ENCODE assay signal across 9 cellular contexts in genomic region chr4:6272863-6273660, GRCh38. TPM values are rescaled to one million over a fixed set of nuclear protein-coding genes. Genes with fewer than 3 reads are reported as not detected.
DNase-seq lines count a peak whose midpoint lies in the region; ATAC-seq, FAIRE-seq and TF ChIP-seq lines count a peak whose summit lies in the region.
"Had no signal": no experiment of that assay in that cellular context is flagged by ENCODE, and none has a peak within 500 bp of the region (broad histone marks: within the 10 kb centered on the region; RNA-seq: fewer than 3 reads in every experiment).

No MANE protein-coding gene starts in this region.

- peak overlapping the region; percentile 43 for H3K4me2 ChIP-seq in GM23248 (ENCODE audit: unreplicated experiment)

- H3K36me3 ChIP-seq in GM23248 (ENCODE audit: low read depth), result no peaks in the 10 kb centered on the region

- H3K27ac ChIP-seq in GM23248, result peak overlapping the region; percentile 39

- H3K4me3 ChIP-seq in GM23248, result no peak overlapping the region
- 0 out of 2 replicates have a peak overlapping the region, but pooled peaks have one; percentile 17 for H3K4me3 ChIP-seq in WI38 (ENCODE audit: low read depth, low read length)

- TF ChIP-seq CTCF in WI38 (IDR thresholded peaks at IDR 0.05; ENCODE audit: low read depth, low read length), result no peak

- 0 out of 2 replicates have a peak, but pooled peaks cover 5% of the 10 kb centered on the region for H4K20me1 ChIP-seq in GM23248 (ENCODE audit: insufficient read depth)

- H3K9ac ChIP-seq in GM23248, result no peak overlapping the region

- no peak for FAIRE-seq in frontal cortex (lab: Jason Lieb, UNC)

- 44 to 45% methylated on average over 15 of the region's 15 CpGs for WGBS in GM23248 (ENCODE audit: low coverage in 1 of 2, low lambda C conversion rate in 2 of 2, missing lambda C conversion rate in 2 of 2), 2 experiments

- no peak overlapping the region for H2AFZ ChIP-seq in GM23248

- H3K79me2 ChIP-seq in GM23248 (ENCODE audit: insufficient read depth), result peaks cover 3% of the 10 kb centered on the region; the same call in 1 of the 2 replicates

- H3K9me2 ChIP-seq in GM23248 (ENCODE audit: insufficient read depth), result no peaks in the 10 kb centered on the region

- ATAC-seq in stimulated activated effector memory CD8-positive, alpha-beta T cell treated with anti-CD3 and anti-CD28 coated beads, Interleukin-12 subunit alpha, Interleukin-12 subunit beta, amount 100 ng/mL, for 72 hours, result no peak

- H3K27me3 ChIP-seq in GM23248 (replicated peaks; ENCODE audit: insufficient read depth), result no peaks in the 10 kb centered on the region

- peak overlapping the region; percentile 37 for H3K27ac Mint-ChIP-seq in stimulated activated effector memory CD8-positive, alpha-beta T cell treated with anti-CD3 and anti-CD28 coated beads, Interleukin-12 subunit alpha, Interleukin-12 subunit beta, amount 100 ng/mL, for 72 hours

- no peaks in the 10 kb centered on the region for H3K9me3 Mint-ChIP-seq in stimulated activated effector memory CD8-positive, alpha-beta T cell treated with anti-CD3 and anti-CD28 coated beads, Interleukin-12 subunit alpha, Interleukin-12 subunit beta, amount 100 ng/mL, for 72 hours

- H3F3A ChIP-seq in GM23248 (ENCODE audit: insufficient read depth), result peaks cover 14% of the 10 kb centered on the region

- in situ Hi-C loops in GM23248 (cut with MboI), result no loop called here

- no peaks in the 10 kb centered on the region for H3K9me3 ChIP-seq in GM23248 (ENCODE audit: low read depth)

- peaks cover 14% of the 10 kb centered on the region for H3K4me1 ChIP-seq in GM23248 (ENCODE audit: insufficient read depth)

- H3K4me1 Mint-ChIP-seq in stimulated activated effector memory CD8-positive, alpha-beta T cell treated with anti-CD3 and anti-CD28 coated beads, Interleukin-12 subunit alpha, Interleukin-12 subunit beta, amount 100 ng/mL, for 72 hours, result peaks cover 21% of the 10 kb centered on the region

- H3K4me3 Mint-ChIP-seq in stimulated activated effector memory CD8-positive, alpha-beta T cell treated with anti-CD3 and anti-CD28 coated beads, Interleukin-12 subunit alpha, Interleukin-12 subunit beta, amount 100 ng/mL, for 72 hours, result no peak overlapping the region

- DNase-seq in GM23248, result peak; percentile 82
- peak; percentile 92 for DNase-seq in glomerular visceral epithelial cell (ENCODE audit: extremely low spot score)
- no peak for DNase-seq in stimulated activated effector memory CD8-positive, alpha-beta T cell treated with anti-CD3 and anti-CD28 coated beads, Interleukin-12 subunit alpha, Interleukin-12 subunit beta, amount 100 ng/mL, for 72 hours (ENCODE audit: low spot score in 2 of 2)
- no peak for DNase-seq in frontal cortex (ENCODE audit: low spot score in 2 of 2)
- DNase-seq in NCI-H187 (lab: John Stamatoyannopoulos, UW), result no peak
- no peak for DNase-seq in NCI-H1694 (lab: John Stamatoyannopoulos, UW)
- no peak for DNase-seq in NCI-H2081 (lab: John Stamatoyannopoulos, UW)
- DNase-seq: NCI-H526 treated with DMSO at 0.1 percent for 48 hours had no signal

- no peaks in the 10 kb centered on the region for H3K36me3 Mint-ChIP-seq in stimulated activated effector memory CD8-positive, alpha-beta T cell treated with anti-CD3 and anti-CD28 coated beads, Interleukin-12 subunit alpha, Interleukin-12 subunit beta, amount 100 ng/mL, for 72 hours

RNA-seq across cellular contexts. Expression of gene WFS1, which starts 3.4 kb away (rescaled TPM):
- total RNA-seq in GM23248 (2014; rRNA removed; shearing (Covaris generic)), result 21.5 and 24.2 TPM in 2 replicates
- polyA plus RNA-seq in GM23248 (2016; fragmentation: Nextera tagmentation; extraction: Ambion mirVana), result 24.4 and 25.0 TPM in 2 replicates
- total RNA-seq in frontal cortex, result 3.7 TPM

Comparison
In these comparisons a context has a peak if more than half of its experiments do, and no peak if none do; other contexts are left out.
1. DNase-seq: peak in GM23248 (single experiment) and glomerular visceral epithelial cell (single experiment); none in stimulated activated effector memory CD8-positive, alpha-beta T cell treated with anti-CD3 and anti-CD28 coated beads, Interleukin-12 subunit alpha, Interleukin-12 subunit beta, amount 100 ng/mL, for 72 hours (0 of 2), frontal cortex (0 of 2), NCI-H187 (0 of 2), NCI-H1694 (single experiment) and NCI-H2081 (0 of 2).